10 cellular contexts compared by ENCODE assay signal in the genomic region with DNA sequence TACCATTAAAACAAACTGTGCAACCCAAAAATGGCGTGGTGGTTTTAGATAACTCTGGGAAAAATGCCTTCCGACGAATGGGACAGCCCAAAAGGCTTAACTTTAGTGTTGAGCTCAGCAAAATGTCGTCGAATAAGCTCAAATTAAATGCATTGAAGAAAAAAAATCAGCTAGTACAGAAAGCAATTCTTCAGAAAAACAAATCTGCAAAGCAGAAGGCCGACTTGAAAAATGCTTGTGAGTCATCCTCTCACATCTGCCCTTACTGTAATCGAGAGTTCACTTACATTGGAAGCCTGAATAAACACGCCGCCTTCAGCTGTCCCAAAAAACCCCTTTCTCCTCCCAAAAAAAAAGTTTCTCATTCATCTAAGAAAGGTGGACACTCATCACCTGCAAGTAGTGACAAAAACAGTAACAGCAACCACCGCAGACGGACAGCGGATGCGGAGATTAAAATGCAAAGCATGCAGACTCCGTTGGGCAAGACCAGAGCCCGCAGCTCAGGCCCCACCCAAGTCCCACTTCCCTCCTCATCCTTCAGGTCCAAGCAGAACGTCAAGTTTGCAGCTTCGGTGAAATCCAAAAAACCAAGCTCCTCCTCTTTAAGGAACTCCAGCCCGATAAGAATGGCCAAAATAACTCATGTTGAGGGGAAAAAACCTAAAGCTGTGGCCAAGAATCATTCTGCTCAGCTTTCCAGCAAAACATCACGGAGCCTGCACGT.
A peak's percentile ranks its signal among the peaks of the same experiment; 100 is the strongest.
DNase-seq lines count a peak whose midpoint lies in the region; ATAC-seq and TF ChIP-seq lines count a peak whose summit lies in the region.
"Had no signal": no experiment of that assay in that cellular context is flagged by ENCODE, and none has a peak within 500 bp of the region (broad histone marks: within the 10 kb centered on the region; RNA-seq: fewer than 3 reads in every experiment).

No MANE protein-coding gene starts in this region.

- H3K9me3 ChIP-seq in right cardiac atrium (ENCODE audit: control insufficient read depth, low read length) (no peaks in the 10 kb centered on the region), testis (no peaks in the 10 kb centered on the region)

- no peak overlapping the region for H3K4me3 Mint-ChIP-seq in activated naive CD4-positive, alpha-beta T cell treated with anti-CD3 and anti-CD28 coated beads for 36 hours

- peaks cover 5% of the 10 kb centered on the region for H3K4me1 ChIP-seq in right cardiac atrium (ENCODE audit: control insufficient read depth, insufficient read depth, low read length)
- H3K4me1 ChIP-seq in testis: peaks cover 23% of the 10 kb centered on the region

- peak; percentile 18 for DNase-seq in activated naive CD4-positive, alpha-beta T cell treated with anti-CD3 and anti-CD28 coated beads for 36 hours
- DNase-seq in activated naive CD4-positive, alpha-beta T cell (lab: John Stamatoyannopoulos, UW): no peak
- peak in 1 of 3 donors; percentile 76 for DNase-seq in right cardiac atrium
- DNase-seq in testis: peak; percentile 35
- DNase-seq in HPDE6-E6E7 (ENCODE audit: extremely low spot score): no peak
- DNase-seq in activated effector memory CD4-positive, alpha-beta T cell treated with anti-CD3 and anti-CD28 coated beads, Interleukin-2, amount 50 U/mL, for 16 hours: no peak

- peak overlapping the region; percentile 21 for H3K27ac Mint-ChIP-seq in activated naive CD4-positive, alpha-beta T cell treated with anti-CD3 and anti-CD28 coated beads for 36 hours

- H3K27me3 Mint-ChIP-seq in activated naive CD4-positive, alpha-beta T cell treated with anti-CD3 and anti-CD28 coated beads for 36 hours (ENCODE audit: low read depth): no peaks in the 10 kb centered on the region

- H3K36me3 ChIP-seq in testis (ENCODE audit: low read depth, missing control alignments): no peaks in the 10 kb centered on the region

- ATAC-seq in right cardiac atrium: peak; percentile 76
- ATAC-seq in GM21723 (IDR thresholded peaks at IDR 0.05; ENCODE audit: unreplicated experiment): no peak
- ATAC-seq: HCT116 had no signal

- TF ChIP-seq CTCF in testis (IDR thresholded peaks at IDR 0.05): no peak

- peaks cover 50% of the 10 kb centered on the region for H3K4me1 Mint-ChIP-seq in activated naive CD4-positive, alpha-beta T cell treated with anti-CD3 and anti-CD28 coated beads for 36 hours (ENCODE audit: low read depth)

- H3K27ac ChIP-seq in angular gyrus (ENCODE audit: low read depth, low read length) (peak overlapping the region; percentile 22), right cardiac atrium (ENCODE audit: low read length) (no peak overlapping the region), testis (no peak overlapping the region)
- H3K27ac ChIP-seq: C4-2B had no signal

- no peak overlapping the region for H3K4me3 ChIP-seq in right cardiac atrium (ENCODE audit: low read length)
- no peak overlapping the region for H3K4me3 ChIP-seq in testis

- WGBS in right cardiac atrium: 55% methylated on average over 20 of the region's 20 CpGs
- 57 to 58% methylated on average over 20 of the region's 20 CpGs for WGBS in testis, 2 donors

- no peaks in the 10 kb centered on the region for H3K27me3 ChIP-seq in right cardiac atrium (ENCODE audit: control insufficient read depth, insufficient read depth)
- no peaks in the 10 kb centered on the region for H3K27me3 ChIP-seq in testis

- peaks cover 43% of the 10 kb centered on the region for H3K36me3 Mint-ChIP-seq in activated naive CD4-positive, alpha-beta T cell treated with anti-CD3 and anti-CD28 coated beads for 36 hours (ENCODE audit: low read depth)

- no peak for TF ChIP-seq POLR2A in testis (IDR thresholded peaks at IDR 0.05)

- intact Hi-C loops in activated naive CD4-positive, alpha-beta T cell treated with anti-CD3 and anti-CD28 coated beads for 36 hours (cut with micrococcal nuclease): no loop called here
- intact Hi-C loops in right cardiac atrium (cut with DNase I): no loop called here
- intact Hi-C loops in testis (cut with DNase I; ENCODE audit: low total_unique reads): no loop called here

- no peaks in the 10 kb centered on the region for H3K9me3 Mint-ChIP-seq in activated naive CD4-positive, alpha-beta T cell treated with anti-CD3 and anti-CD28 coated beads for 36 hours

- CTCF ChIA-PET in activated naive CD4-positive, alpha-beta T cell treated with anti-CD3 and anti-CD28 coated beads for 36 hours (lab: Charles Lee): interaction anchor here (0.9 to 2.7 kb wide), 3 partner anchors 15 to 32 kb away, joined by 3 to 11 read pairs (median 4); no protein-coding TSS in a partner anchor

Comparison
In these comparisons a context has a peak if more than half of its experiments do, and no peak if none do; other contexts are left out.
1. DNase-seq: peak in activated naive CD4-positive, alpha-beta T cell treated with anti-CD3 and anti-CD28 coated beads for 36 hours (single experiment) and testis (single experiment); none in activated naive CD4-positive, alpha-beta T cell (0 of 4), HPDE6-E6E7 (single experiment) and activated effector memory CD4-positive, alpha-beta T cell treated with anti-CD3 and anti-CD28 coated beads, Interleukin-2, amount 50 U/mL, for 16 hours (single experiment).